Comparison of ENCODE assay signal across 11 cellular contexts in the genomic region with DNA sequence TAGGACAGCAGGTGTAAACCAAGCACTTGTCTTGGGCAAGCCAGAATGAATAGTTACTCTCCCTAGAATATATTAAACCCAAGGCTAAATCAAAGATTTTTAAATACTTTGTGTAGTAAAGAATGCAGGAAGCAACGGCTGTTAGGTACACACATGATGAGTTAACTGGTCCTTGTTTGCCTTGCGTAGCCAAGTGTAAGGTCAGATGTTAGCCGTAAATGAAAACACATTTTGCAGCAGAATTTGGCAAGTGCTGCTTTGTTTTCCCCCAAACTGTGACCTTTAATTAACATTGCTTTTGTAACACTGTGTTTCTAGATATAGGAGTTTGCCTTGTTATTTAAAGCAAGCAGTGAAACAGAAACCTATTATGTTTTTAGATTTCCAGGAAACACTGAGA.
"Had no signal": no experiment of that assay in that cellular context is flagged by ENCODE, and none has a peak within 500 bp of the region (broad histone marks: within the 10 kb centered on the region; RNA-seq: fewer than 3 reads in every experiment).

No MANE protein-coding gene starts in this region.

- H3K27me3 ChIP-seq: gastrocnemius medialis, ovary, testis had no signal

- H3K36me3 ChIP-seq: gastrocnemius medialis, ovary, sigmoid colon had no signal

- H3K27ac ChIP-seq: gastrocnemius medialis, ovary, sigmoid colon, testis had no signal

- H3K9me3 ChIP-seq: gastrocnemius medialis, ovary, sigmoid colon, testis had no signal

- ATAC-seq: gastrocnemius medialis; stimulated activated memory B cell treated with anti-CD40 and anti-IgM and Interleukin-4, amounts not matched to agents 10 μg/mL and 1 μg/mL and 100 μg/mL, for 72 hours had no signal

- H3K4me1 ChIP-seq: gastrocnemius medialis, sigmoid colon, testis had no signal

- DNase-seq: activated CD4-positive, alpha-beta T cell treated with anti-CD3 and anti-CD28 coated beads, Interleukin-2, amount 50 U/mL, for 48 hours; activated T-cell treated with anti-CD3 and anti-CD28 coated beads for 4 hours; dermis blood vessel endothelial cell; erythroblast; gastrocnemius medialis; head of caudate nucleus; sigmoid colon; stimulated activated CD4-positive, alpha-beta T cell treated with anti-CD3 and anti-CD28 coated beads, Interleukin-4, amount 100 ng/mL, for 24 hours; testis had no signal

- H3K4me3 ChIP-seq: gastrocnemius medialis, ovary, sigmoid colon, testis had no signal
